ENCODE assay signal across 23 cellular contexts in genomic region chr1:112807117-112807516, GRCh38.
"Had no signal": no experiment of that assay in that cellular context is flagged by ENCODE, and none has a peak within 500 bp of the region (broad histone marks: within the 10 kb centered on the region; RNA-seq: fewer than 3 reads in every experiment).

No MANE protein-coding gene starts in this region.

- H3K9me3 ChIP-seq: body of pancreas, colonic mucosa, lower lobe of right lung, neutrophil, tibial nerve had no signal

- H3K27me3 Mint-ChIP-seq: activated naive CD8-positive, alpha-beta T cell had no signal

- H3K4me1 ChIP-seq: lower lobe of right lung, parathyroid adenoma, tibial nerve had no signal

- H3K27ac Mint-ChIP-seq: activated B cell treated with CpG ODN at 0.5 μM for 24 hours; activated CD4-positive, alpha-beta T cell treated with anti-CD3 and anti-CD28 coated beads, Interleukin-2, amount 10 ng/mL, durations not matched to agents 24 days and 14 days; activated CD8-positive, alpha-beta T cell treated with anti-CD3 and anti-CD28 coated beads, Interleukin-2, amount 10 ng/mL, durations not matched to agents 7 days and 5 days; activated naive CD8-positive, alpha-beta T cell; activated T-cell treated with anti-CD3 and anti-CD28 coated beads, Interleukin-2, amount 50 U/mL, for 72 hours; immature natural killer cell had no signal

- H3K27me3 ChIP-seq: body of pancreas, colonic mucosa had no signal

- H3K9me3 Mint-ChIP-seq: activated B cell treated with CpG ODN at 0.5 μM for 24 hours; activated CD4-positive, alpha-beta T cell treated with anti-CD3 and anti-CD28 coated beads, Interleukin-2, amount 10 ng/mL, durations not matched to agents 24 days and 14 days; activated T-cell treated with anti-CD3 and anti-CD28 coated beads, Interleukin-2, amount 50 U/mL, for 72 hours; immature natural killer cell had no signal

- H3K27ac ChIP-seq: colonic mucosa, lower lobe of right lung, neutrophil, parathyroid adenoma, tibial nerve had no signal

- H3K4me3 Mint-ChIP-seq: activated B cell treated with CpG ODN at 0.5 μM for 24 hours; activated CD4-positive, alpha-beta T cell treated with anti-CD3 and anti-CD28 coated beads, Interleukin-2, amount 10 ng/mL, durations not matched to agents 24 days and 14 days; activated CD8-positive, alpha-beta T cell treated with anti-CD3 and anti-CD28 coated beads, Interleukin-2, amount 10 ng/mL, durations not matched to agents 7 days and 5 days; activated naive CD8-positive, alpha-beta T cell; activated T-cell treated with anti-CD3 and anti-CD28 coated beads, Interleukin-2, amount 50 U/mL, for 72 hours; immature natural killer cell had no signal

- H3K4me3 ChIP-seq: body of pancreas, colonic mucosa, lower lobe of right lung, tibial nerve had no signal

- H3K36me3 ChIP-seq: colonic mucosa, lower lobe of right lung, neutrophil, tibial nerve had no signal

- DNase-seq: activated B cell treated with CpG ODN at 0.5 μM for 24 hours; activated CD4-positive, alpha-beta T cell treated with anti-CD3 and anti-CD28 coated beads, Interleukin-2, amount 10 ng/mL, durations not matched to agents 24 days and 14 days; activated CD8-positive, alpha-beta memory T cell treated with anti-CD3 and anti-CD28 coated beads, Interleukin-2, amount 50 U/mL, for 4 hours; activated CD8-positive, alpha-beta T cell treated with anti-CD3 and anti-CD28 coated beads, Interleukin-2, amount 10 ng/mL, durations not matched to agents 7 days and 5 days; activated gamma-delta T cell; activated T-cell treated with anti-CD3 and anti-CD28 coated beads, Interleukin-2, amount 50 U/mL, for 72 hours; amniotic stem cell; body of pancreas; central memory CD4-positive, alpha-beta T cell; colonic mucosa; foreskin fibroblast; head of caudate nucleus; immature natural killer cell; left colon; lower lobe of right lung; midbrain; retina; stimulated activated CD4-positive, alpha-beta T cell treated with anti-CD3 and anti-CD28 coated beads, Interleukin-4, amount 100 ng/mL, for 24 hours; stimulated activated naive CD4-positive, alpha-beta T cell had no signal

- H3K9ac ChIP-seq: parathyroid adenoma had no signal

- H3K36me3 Mint-ChIP-seq: activated naive CD8-positive, alpha-beta T cell; immature natural killer cell had no signal

- H3K4me1 Mint-ChIP-seq: activated B cell treated with CpG ODN at 0.5 μM for 24 hours, immature natural killer cell had no signal
